1 cellular context compared by ENCODE assay signal in the genomic region with DNA sequence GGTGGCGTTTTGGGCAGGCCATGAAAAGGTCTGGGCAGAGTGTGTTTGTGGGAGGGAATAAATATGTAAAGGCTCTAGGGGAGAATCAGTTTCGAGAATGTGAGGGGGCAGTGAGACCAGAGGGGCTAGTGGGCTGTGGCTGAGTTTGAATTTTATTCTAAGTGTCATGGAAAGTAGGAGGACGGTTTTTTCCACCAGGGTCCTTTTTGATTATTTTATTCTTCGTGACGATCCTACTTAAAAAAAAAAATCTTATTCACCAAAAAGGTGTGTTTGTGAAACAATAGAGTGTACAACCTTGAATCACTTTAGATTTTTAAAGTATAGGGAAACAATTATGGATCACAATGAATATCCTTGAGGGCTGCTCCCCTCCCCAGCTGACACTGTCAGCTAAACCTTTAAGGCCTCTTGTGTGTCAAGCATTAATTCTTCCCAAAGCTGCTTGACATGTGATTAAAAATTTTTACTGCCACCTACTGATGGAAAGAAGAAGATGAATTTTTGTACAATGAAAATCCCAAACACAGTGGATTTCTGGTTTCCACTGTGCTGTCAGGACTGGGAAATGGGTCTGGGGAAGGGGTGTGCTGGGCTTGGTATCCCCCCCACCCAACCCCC.
TF ChIP-seq lines count a peak whose summit lies in the region.

No MANE protein-coding gene starts in this region.

TF ChIP-seq in SK-N-SH, 30 proteins besides CTCF, POLR2A, EP300 and RAD21 (continued from another document):
- peak; percentile 62 for TF ChIP-seq SMC3 (IDR thresholded peaks at IDR 0.05; ENCODE audit: low read depth, low read length)
TF ChIP-seq in SK-N-SH: peak in this region for 3.
